ENCODE assay signal across 11 cellular contexts in the genomic region with DNA sequence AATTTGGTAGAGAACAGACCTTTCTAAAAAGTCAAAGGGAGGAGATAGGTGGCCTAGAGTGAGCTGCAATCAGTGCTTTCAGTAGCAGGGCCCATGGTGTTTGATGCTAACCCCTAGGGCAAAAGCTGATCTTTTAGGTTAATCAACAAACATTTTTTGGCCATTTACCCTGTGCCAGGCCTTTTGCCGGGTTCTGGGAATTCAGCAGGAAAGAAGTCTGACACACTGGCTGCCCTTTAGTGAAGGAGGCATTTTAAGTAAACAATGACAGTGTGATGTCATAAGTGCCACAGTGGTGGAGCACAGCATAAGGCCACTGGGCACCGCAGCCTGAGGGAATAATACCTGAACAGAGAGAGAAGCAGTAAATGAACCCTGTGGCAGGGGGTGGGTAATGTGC. TPM values are rescaled to one million over a fixed set of nuclear protein-coding genes. Genes with fewer than 3 reads are reported as not detected.
DNase-seq lines count a peak whose midpoint lies in the region; ATAC-seq and TF ChIP-seq lines count a peak whose summit lies in the region.
"Had no signal": no experiment of that assay in that cellular context is flagged by ENCODE, and none has a peak within 500 bp of the region (broad histone marks: within the 10 kb centered on the region; RNA-seq: fewer than 3 reads in every experiment).

No MANE protein-coding gene starts in this region.

- H3K4me1 ChIP-seq in PC-3 (ENCODE audit: insufficient read depth, low read length) (peaks cover 30% of the 10 kb centered on the region), trophoblast cell (ENCODE audit: control insufficient read depth in 1 of 2, insufficient read depth in 2 of 2, low read length in 2 of 2) (peaks cover 20 to 31% of the 10 kb centered on the region in 2 experiments)

- intact Hi-C loops in PC-3 (cut with micrococcal nuclease) = no loop called here

- H2BK120ac ChIP-seq in trophoblast cell (ENCODE audit: insufficient read depth, low read length, poor library complexity) = peak overlapping the region; percentile 10

- H3K79me2 ChIP-seq in PC-3 (ENCODE audit: low read length) = 0 out of 2 replicates have a peak, but pooled peaks cover 6% of the 10 kb centered on the region
- H3K79me2 ChIP-seq in trophoblast cell (ENCODE audit: control insufficient read depth, insufficient read depth, low read length, poor library complexity) = peaks cover 6% of the 10 kb centered on the region

- H3K9me2 ChIP-seq in PC-3 (replicated peaks; ENCODE audit: low read length) = no peaks in the 10 kb centered on the region

- no peak overlapping the region for H3K9ac ChIP-seq in PC-3 (ENCODE audit: low read length)
- no peak overlapping the region for H3K9ac ChIP-seq in trophoblast cell (ENCODE audit: low read length)

- H3K36me3 ChIP-seq in PC-3 (ENCODE audit: low read depth, low read length) (no peaks in the 10 kb centered on the region), trophoblast cell (ENCODE audit: control insufficient read depth in 1 of 2, insufficient read depth in 2 of 2, low read length in 2 of 2) (no peaks in the 10 kb centered on the region)

- no peaks in the 10 kb centered on the region for H3K9me3 ChIP-seq in PC-3 (ENCODE audit: low read length)
- H3K9me3 ChIP-seq in trophoblast cell (ENCODE audit: insufficient read depth, low read depth, low read length) = no peaks in the 10 kb centered on the region

- ATAC-seq in PC-3 (no peak), GM21723 (IDR thresholded peaks at IDR 0.05; ENCODE audit: unreplicated experiment) (no peak)
- ATAC-seq: activated T-cell treated with anti-CD3 and anti-CD28 coated beads, Interleukin-2, amount 50 U/mL, for 72 hours had no signal

- H3K18ac ChIP-seq in trophoblast cell (ENCODE audit: low read length) = no peak overlapping the region

- H3K27me3 ChIP-seq in PC-3 (ENCODE audit: low read length) (no peaks in the 10 kb centered on the region), trophoblast cell (ENCODE audit: insufficient read depth, low read length) (no peaks in the 10 kb centered on the region)

- no peak overlapping the region for H3K4ac ChIP-seq in trophoblast cell (ENCODE audit: low read depth, low read length)

- H3K27ac ChIP-seq in PC-3 (ENCODE audit: low read length) = peak overlapping the region; percentile 86; the same call in 1 of the 2 replicates
- peak overlapping the region; percentile 99 for H3K27ac ChIP-seq in trophoblast cell (ENCODE audit: low read depth, low read length)

- no CpG with 5 or more reads among the region's 2 CpGs for WGBS in trophoblast cell (ENCODE audit: extremely low coverage, insufficient coverage, insufficient read length)

- H2AFZ ChIP-seq in PC-3 (ENCODE audit: low read length) (no peak overlapping the region), trophoblast cell (ENCODE audit: insufficient read depth, low read length, poor library complexity) (no peak overlapping the region)

- H4K20me1 ChIP-seq in PC-3 (ENCODE audit: low read length) = no peaks in the 10 kb centered on the region

- H3K4me2 ChIP-seq in PC-3 (ENCODE audit: low read length) = peak overlapping the region; percentile 97
- no peak overlapping the region for H3K4me2 ChIP-seq in trophoblast cell (ENCODE audit: low read length)

- peaks cover 29% of the 10 kb centered on the region for H3K79me1 ChIP-seq in trophoblast cell (ENCODE audit: low read length)

- peak overlapping the region; percentile 34 for H4K8ac ChIP-seq in trophoblast cell (ENCODE audit: low read depth, low read length)

- H4K12ac ChIP-seq in trophoblast cell (ENCODE audit: low read depth, low read length) = no peak overlapping the region

- no TSS peak for BruUV-seq in PC-3 (replicated peaks; lab: Mats Ljungman, UMichigan)

- POLR2A ChIA-PET in PC-3 (lab: Charles Lee; ENCODE audit: unreplicated experiment) = interaction anchor here (1.0 kb wide), 1 partner anchor 149 kb away, joined by 4 read pairs; a partner anchor contains a TSS

- H2BK12ac ChIP-seq in trophoblast cell (ENCODE audit: low read length) = peak overlapping the region; percentile 7

- H3K23ac ChIP-seq in trophoblast cell (ENCODE audit: low read length) = no peak overlapping the region

- peak; percentile 11 for DNase-seq in COLO668 (lab: John Stamatoyannopoulos, UW; ENCODE audit: unreplicated experiment)
- peak; percentile 28 for DNase-seq in PC-3
- DNase-seq in fibroblast of peridontal ligament (ENCODE audit: extremely low read depth) = peak; percentile 18
- DNase-seq in trophoblast cell = no peak
- DNase-seq in iPS-NIHi7 (ENCODE audit: extremely low spot score) = no peak
- DNase-seq in pons (ENCODE audit: low spot score) = no peak
- DNase-seq in DMS114 treated with DMSO at 0.1 percent for 48 hours (lab: John Stamatoyannopoulos, UW; ENCODE audit: unreplicated experiment) = no peak
- DNase-seq: activated T-cell treated with anti-CD3 and anti-CD28 coated beads, Interleukin-2, amount 50 U/mL, for 72 hours; CD4-positive, CD25-positive, alpha-beta regulatory T cell had no signal

- TF ChIP-seq CTCF in PC-3 (conservative IDR thresholded peaks at IDR 0.05; ENCODE audit: low read depth, low read length) = no peak

- H2AK5ac ChIP-seq in trophoblast cell (ENCODE audit: low read length) = peak overlapping the region; percentile 13

- CTCF ChIA-PET in PC-3 (lab: Charles Lee) = no interaction called here

- peak overlapping the region; percentile 94 for H2BK5ac ChIP-seq in trophoblast cell (ENCODE audit: low read depth, low read length, poor library complexity)

- peaks cover 4% of the 10 kb centered on the region for H3F3A ChIP-seq in PC-3 (ENCODE audit: low read length, unreplicated experiment)

- H4K91ac ChIP-seq in trophoblast cell (ENCODE audit: low read depth, low read length) = peak overlapping the region; percentile 95

- no peak overlapping the region for H3K4me3 ChIP-seq in PC-3 (ENCODE audit: low read length)
- no peak overlapping the region for H3K4me3 ChIP-seq in trophoblast cell (ENCODE audit: low read depth, low read length)

- H3K14ac ChIP-seq in trophoblast cell (ENCODE audit: low read length) = peak overlapping the region; percentile 8

RNA-seq across cellular contexts. Expression of a gene that starts 29.0 kb away (rescaled TPM):
- total RNA-seq in PC-3 (2014; rRNA removed) = not detected in 2 replicates
- polyA plus RNA-seq in trophoblast cell (2013) = not detected in 2 replicates
- total RNA-seq: activated T-cell treated with anti-CD3 and anti-CD28 coated beads, Interleukin-2, amount 50 U/mL, for 72 hours; CD4-positive, CD25-positive, alpha-beta regulatory T cell had no signal
- polyA plus RNA-seq: CD4-positive, CD25-positive, alpha-beta regulatory T cell; keratinocyte had no signal

RNA-seq across cellular contexts. Expression of a gene that starts 40.3 kb away (rescaled TPM):
- total RNA-seq in PC-3 (2014; rRNA removed) = 2.7 and 4.1 TPM in 2 replicates
- 23.3 and 23.7 TPM in 2 replicates for polyA plus RNA-seq in trophoblast cell (2013)
- polyA plus RNA-seq: CD4-positive, CD25-positive, alpha-beta regulatory T cell had no signal

Comparison
In these comparisons a context has a peak if more than half of its experiments do, and no peak if none do; other contexts are left out.
1. DNase-seq: peak in COLO668 (single experiment), PC-3 (single experiment) and fibroblast of peridontal ligament (single experiment); none in trophoblast cell (0 of 2), iPS-NIHi7 (single experiment), pons (single experiment) and DMS114 treated with DMSO at 0.1 percent for 48 hours (single experiment).